1 cellular context compared by ENCODE assay signal in the genomic region with DNA sequence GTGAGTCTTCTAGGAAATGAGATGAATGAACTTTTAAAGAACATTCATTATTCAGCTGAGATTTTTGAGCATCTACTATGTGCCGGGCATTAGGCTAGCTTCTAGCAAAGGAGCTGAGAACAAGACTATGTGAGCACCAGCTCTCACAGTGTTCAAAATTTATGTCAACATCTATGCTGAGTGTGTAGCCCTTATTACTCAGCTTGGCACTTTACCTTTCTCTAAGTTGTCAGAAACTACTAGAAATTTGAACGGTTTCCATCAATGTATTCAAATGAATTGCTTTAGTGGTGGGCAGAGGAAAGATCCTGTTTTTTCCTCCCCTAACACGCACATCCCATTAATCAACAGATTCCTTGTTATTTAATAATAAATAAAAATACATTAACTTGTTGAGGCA.
TF ChIP-seq lines count a peak whose summit lies in the region.

No MANE protein-coding gene starts in this region.

TF ChIP-seq in HepG2, 621 proteins besides CTCF, POLR2A, EP300 and RAD21:
- TF ChIP-seq MBD4 (IDR thresholded peaks at IDR 0.05; ENCODE audit: borderline replicate concordance, low read length) (no peak), XBP1 (CRISPR knock-in tag; IDR thresholded peaks at IDR 0.05) (no peak), NR1H2 (CRISPR knock-in tag; IDR thresholded peaks at IDR 0.05; ENCODE audit: borderline replicate concordance, low read depth) (no peak), ZNF24 (IDR thresholded peaks at IDR 0.05) (no peak), ZNF263 (CRISPR knock-in tag; IDR thresholded peaks at IDR 0.05) (no peak), HOXA5 (CRISPR knock-in tag; IDR thresholded peaks at IDR 0.05) (no peak), ZNF251 (CRISPR knock-in tag; IDR thresholded peaks at IDR 0.05) (no peak), ZFP1 (CRISPR knock-in tag; IDR thresholded peaks at IDR 0.05) (no peak), GABPB1 (CRISPR knock-in tag; IDR thresholded peaks at IDR 0.05) (no peak), ZNF230 (CRISPR knock-in tag; IDR thresholded peaks at IDR 0.05) (no peak), NR2F2 (IDR thresholded peaks at IDR 0.05; ENCODE audit: borderline replicate concordance, low read depth) (no peak), GLI4 (CRISPR knock-in tag; IDR thresholded peaks at IDR 0.05; ENCODE audit: borderline replicate concordance) (no peak), PHF5A (CRISPR knock-in tag; IDR thresholded peaks at IDR 0.05; ENCODE audit: low read depth, unreplicated experiment) (no peak), CHCHD3 (CRISPR knock-in tag; IDR thresholded peaks at IDR 0.05) (no peak), CENPX (CRISPR knock-in tag; IDR thresholded peaks at IDR 0.05) (no peak)
- TF ChIP-seq, protein P1, sequence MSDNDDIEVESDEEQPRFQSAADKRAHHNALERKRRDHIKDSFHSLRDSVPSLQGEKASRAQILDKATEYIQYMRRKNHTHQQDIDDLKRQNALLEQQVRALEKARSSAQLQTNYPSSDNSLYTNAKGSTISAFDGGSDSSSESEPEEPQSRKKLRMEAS (IDR thresholded peaks at IDR 0.05), result no peak
- TF ChIP-seq, protein P2, sequence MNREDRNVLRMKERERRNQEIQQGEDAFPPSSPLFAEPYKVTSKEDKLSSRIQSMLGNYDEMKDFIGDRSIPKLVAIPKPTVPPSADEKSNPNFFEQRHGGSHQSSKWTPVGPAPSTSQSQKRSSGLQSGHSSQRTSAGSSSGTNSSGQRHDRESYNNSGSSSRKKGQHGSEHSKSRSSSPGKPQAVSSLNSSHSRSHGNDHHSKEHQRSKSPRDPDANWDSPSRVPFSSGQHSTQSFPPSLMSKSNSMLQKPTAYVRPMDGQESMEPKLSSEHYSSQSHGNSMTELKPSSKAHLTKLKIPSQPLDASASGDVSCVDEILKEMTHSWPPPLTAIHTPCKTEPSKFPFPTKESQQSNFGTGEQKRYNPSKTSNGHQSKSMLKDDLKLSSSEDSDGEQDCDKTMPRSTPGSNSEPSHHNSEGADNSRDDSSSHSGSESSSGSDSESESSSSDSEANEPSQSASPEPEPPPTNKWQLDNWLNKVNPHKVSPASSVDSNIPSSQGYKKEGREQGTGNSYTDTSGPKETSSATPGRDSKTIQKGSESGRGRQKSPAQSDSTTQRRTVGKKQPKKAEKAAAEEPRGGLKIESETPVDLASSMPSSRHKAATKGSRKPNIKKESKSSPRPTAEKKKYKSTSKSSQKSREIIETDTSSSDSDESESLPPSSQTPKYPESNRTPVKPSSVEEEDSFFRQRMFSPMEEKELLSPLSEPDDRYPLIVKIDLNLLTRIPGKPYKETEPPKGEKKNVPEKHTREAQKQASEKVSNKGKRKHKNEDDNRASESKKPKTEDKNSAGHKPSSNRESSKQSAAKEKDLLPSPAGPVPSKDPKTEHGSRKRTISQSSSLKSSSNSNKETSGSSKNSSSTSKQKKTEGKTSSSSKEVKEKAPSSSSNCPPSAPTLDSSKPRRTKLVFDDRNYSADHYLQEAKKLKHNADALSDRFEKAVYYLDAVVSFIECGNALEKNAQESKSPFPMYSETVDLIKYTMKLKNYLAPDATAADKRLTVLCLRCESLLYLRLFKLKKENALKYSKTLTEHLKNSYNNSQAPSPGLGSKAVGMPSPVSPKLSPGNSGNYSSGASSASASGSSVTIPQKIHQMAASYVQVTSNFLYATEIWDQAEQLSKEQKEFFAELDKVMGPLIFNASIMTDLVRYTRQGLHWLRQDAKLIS (CRISPR knock-in tag; IDR thresholded peaks at IDR 0.05), result no peak
- TF ChIP-seq, protein P3, sequence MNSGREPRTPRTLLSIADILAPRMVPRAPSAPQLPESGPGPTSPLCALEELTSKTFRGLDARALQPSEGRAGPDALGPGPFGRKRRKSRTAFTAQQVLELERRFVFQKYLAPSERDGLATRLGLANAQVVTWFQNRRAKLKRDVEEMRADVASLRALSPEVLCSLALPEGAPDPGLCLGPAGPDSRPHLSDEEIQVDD (CRISPR knock-in tag; IDR thresholded peaks at IDR 0.05; ENCODE audit: borderline replicate concordance), result no peak
